8 cellular contexts compared by ENCODE assay signal in genomic region chr4:100189820-100190642, GRCh38. TPM values are rescaled to one million over a fixed set of nuclear protein-coding genes. Genes with fewer than 3 reads are reported as not detected.
A peak's percentile ranks its signal among the peaks of the same experiment; 100 is the strongest.
DNase-seq lines count a peak whose midpoint lies in the region; ATAC-seq and TF ChIP-seq lines count a peak whose summit lies in the region.

TSS of gene DDIT4L (minus strand) at chr4:100190468. CDS start at chr4:100189983, 485 bp downstream.

- peak; percentile 87 for DNase-seq in GM03348 (ENCODE audit: low spot score)
- peak; percentile 38 for DNase-seq in MG63
- peak; percentile 84 for DNase-seq in islet precursor cell
- DNase-seq in SIG-M5 treated with dmso at 0.1 percent for 504 hours (lab: John Stamatoyannopoulos, UW; ENCODE audit: unreplicated experiment) = no peak
- DNase-seq in NCI-H2196 treated with DMSO at 0.1 percent for 48 hours (lab: John Stamatoyannopoulos, UW; ENCODE audit: unreplicated experiment) = no peak

- ATAC-seq in HG03565 (IDR thresholded peaks at IDR 0.05; ENCODE audit: unreplicated experiment) = no peak

- no peaks in the 10 kb centered on the region for H3K36me3 ChIP-seq in MG63

- peak within 1 kb of the TSS; percentile 79 to 92 (median 85) for H3K4me3 Mint-ChIP-seq in brain

- H3K9me3 Mint-ChIP-seq in brain = no peaks in the 10 kb centered on the region

- H3K27ac ChIP-seq in skin epidermis = peak within 1 kb of the TSS in 4 of 21 experiments; percentile 9 to 60 (median 40)

- H3K4me3 ChIP-seq in MG63 (peak within 1 kb of the TSS; percentile 47), skin epidermis (peak within 1 kb of the TSS; percentile 40 to 57 (median 50))

- H3K4me1 Mint-ChIP-seq in brain = peaks cover 29% of the 10 kb centered on the region

- H3K36me3 Mint-ChIP-seq in brain = no peaks in the 10 kb centered on the region

- peaks cover 12% of the 10 kb centered on the region for H3K27me3 Mint-ChIP-seq in brain

- peak within 1 kb of the TSS; percentile 20 to 78 (median 27) for H3K27ac Mint-ChIP-seq in brain

- H3K9me3 ChIP-seq in MG63 = no peaks in the 10 kb centered on the region

- no peak for TF ChIP-seq CTCF in brain (conservative IDR thresholded peaks at IDR 0.05)

- H3K27me3 ChIP-seq in MG63 = no peaks in the 10 kb centered on the region

RNA-seq across cellular contexts. Expression of gene DDIT4L, which starts in this region (rescaled TPM):
- 0.07 and 0.44 TPM in 2 replicates for total RNA-seq in MG63 (2014; rRNA removed; shearing (Covaris generic); ENCODE audit: low replicate concordance)
- 1.5 TPM for polyA plus RNA-seq in brain (ENCODE audit: insufficient read depth, low read depth, low replicate concordance)

Comparison
In these comparisons a context has a peak if more than half of its experiments do, and no peak if none do; other contexts are left out.
1. Peak in DNase-seq and H3K4me3 ChIP-seq in MG63; RNA of the gene not detected or under 1 TPM.
2. DNase-seq: peak in GM03348 (single experiment) and islet precursor cell (single experiment); none in SIG-M5 treated with dmso at 0.1 percent for 504 hours (single experiment) and NCI-H2196 treated with DMSO at 0.1 percent for 48 hours (single experiment).